In the genomic region with DNA sequence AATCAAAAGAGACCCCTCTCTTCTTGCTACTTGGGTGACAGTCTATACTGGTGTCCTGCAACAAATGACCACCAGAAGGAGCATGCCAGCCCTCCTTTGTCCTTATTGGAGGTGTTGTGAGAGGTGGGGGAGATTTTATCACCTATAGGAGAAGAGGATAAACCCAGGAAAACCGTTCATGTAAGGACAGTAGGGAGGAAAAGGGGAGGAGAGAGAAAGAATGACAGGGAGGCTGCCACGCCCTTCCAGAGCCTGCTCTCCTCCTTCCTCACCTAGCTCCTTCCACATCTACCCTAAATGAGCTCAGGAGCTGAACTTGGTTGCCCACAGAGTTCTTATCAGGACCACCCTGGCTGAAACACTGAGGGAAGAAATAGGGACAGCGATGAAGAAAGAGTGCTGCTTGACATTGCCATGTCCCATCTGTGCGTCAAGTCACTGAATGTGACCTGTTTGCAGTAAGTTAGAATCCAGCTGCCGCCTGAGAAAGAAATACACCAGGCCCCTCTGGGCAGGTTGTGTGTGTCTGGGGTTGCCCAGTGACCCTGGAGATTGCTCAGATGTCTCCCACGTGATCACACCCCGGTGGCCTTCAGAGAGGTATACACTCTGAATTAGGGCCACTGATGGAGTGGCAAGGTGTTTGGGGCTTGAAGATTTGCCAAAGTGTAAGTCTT, we compare ENCODE assay signal across 8 cellular contexts. TPM values are rescaled to one million over a fixed set of nuclear protein-coding genes. Genes with fewer than 3 reads are reported as not detected.
A peak's percentile ranks its signal among the peaks of the same experiment; 100 is the strongest.
DNase-seq lines count a peak whose midpoint lies in the region; ATAC-seq and TF ChIP-seq lines count a peak whose summit lies in the region.

No MANE protein-coding gene starts in this region.

- H3K9me3 Mint-ChIP-seq in activated T-cell treated with anti-CD3 and anti-CD28 coated beads, Interleukin-2, amount 50 U/mL, for 72 hours: no peaks in the 10 kb centered on the region

- H3K4me1 Mint-ChIP-seq in activated T-cell treated with anti-CD3 and anti-CD28 coated beads, Interleukin-2, amount 50 U/mL, for 72 hours (ENCODE audit: low read depth): peaks cover 97% of the 10 kb centered on the region

- no peaks in the 10 kb centered on the region for H3K36me3 ChIP-seq in suprapubic skin

- H3K4me3 Mint-ChIP-seq in activated T-cell treated with anti-CD3 and anti-CD28 coated beads, Interleukin-2, amount 50 U/mL, for 72 hours: peak overlapping the region; percentile 80 to 84

- H3K4me3 ChIP-seq in skin epidermis (no peak overlapping the region), suprapubic skin (no peak overlapping the region)

- no peaks in the 10 kb centered on the region for H3K27me3 ChIP-seq in suprapubic skin

- ATAC-seq in activated CD4-positive, CD25-positive, alpha-beta regulatory T cell treated with anti-CD3 and anti-CD28 coated beads, Interleukin-2, amount 50 U/mL, for 24 hours: peak; percentile 22 to 29
- ATAC-seq in HG02763 (IDR thresholded peaks at IDR 0.05; ENCODE audit: unreplicated experiment): peak; percentile 31
- peak; percentile 45 to 50 for ATAC-seq in activated T-cell treated with anti-CD3 and anti-CD28 coated beads, Interleukin-2, amount 50 U/mL, for 72 hours (replicated peaks in 1 of 2)

- no peak for DNase-seq in activated CD4-positive, CD25-positive, alpha-beta regulatory T cell treated with anti-CD3 and anti-CD28 coated beads, Interleukin-2, amount 50 U/mL, for 72 hours
- DNase-seq in activated T-cell treated with anti-CD3 and anti-CD28 coated beads, Interleukin-2, amount 50 U/mL, for 72 hours: peak; percentile 61 to 67
- DNase-seq in SIG-M5 (lab: John Stamatoyannopoulos, UW) (no peak), hepatic stellate cell (ENCODE audit: low spot score) (no peak), suprapubic skin (ENCODE audit: low spot score in 2 of 2) (no peak)

- H3K36me3 Mint-ChIP-seq in activated T-cell treated with anti-CD3 and anti-CD28 coated beads, Interleukin-2, amount 50 U/mL, for 72 hours (ENCODE audit: insufficient read depth in 2 of 2): no peaks in the 10 kb centered on the region

- 77% methylated on average over 7 of the region's 7 CpGs for WGBS in suprapubic skin

- H3K4me1 ChIP-seq in suprapubic skin: peaks cover 20% of the 10 kb centered on the region

- H3K27me3 Mint-ChIP-seq in activated T-cell treated with anti-CD3 and anti-CD28 coated beads, Interleukin-2, amount 50 U/mL, for 72 hours (ENCODE audit: low read depth): no peaks in the 10 kb centered on the region

- no peaks in the 10 kb centered on the region for H3K9me3 ChIP-seq in suprapubic skin

- H3K27ac Mint-ChIP-seq in activated T-cell treated with anti-CD3 and anti-CD28 coated beads, Interleukin-2, amount 50 U/mL, for 72 hours: peak overlapping the region; percentile 96

- TF ChIP-seq CTCF in suprapubic skin (IDR thresholded peaks at IDR 0.05): no peak

- no peak for TF ChIP-seq POLR2A in suprapubic skin (IDR thresholded peaks at IDR 0.05)

- H3K27ac ChIP-seq in skin epidermis (peak overlapping the region in 11 of 21 experiments; percentile 9 to 81 (median 53)), suprapubic skin (no peak overlapping the region)

- TF ChIP-seq EP300 in suprapubic skin (IDR thresholded peaks at IDR 0.05): no peak

RNA-seq across cellular contexts. Expression of gene ETS1, which starts 40.4 kb away (rescaled TPM):
- total RNA-seq in activated T-cell treated with anti-CD3 and anti-CD28 coated beads, Interleukin-2, amount 50 U/mL, for 72 hours: 100 to 1,000 TPM; 713 to 736 TPM
- 10 to 100 TPM; 21.7 to 42.6 (median 33.7) TPM for total RNA-seq in suprapubic skin

Comparison
In these comparisons a context has a peak if more than half of its experiments do, and no peak if none do; other contexts are left out.
1. DNase-seq: peak in activated T-cell treated with anti-CD3 and anti-CD28 coated beads, Interleukin-2, amount 50 U/mL, for 72 hours (2 of 2); none in activated CD4-positive, CD25-positive, alpha-beta regulatory T cell treated with anti-CD3 and anti-CD28 coated beads, Interleukin-2, amount 50 U/mL, for 72 hours (single experiment), SIG-M5 (single experiment), hepatic stellate cell (single experiment) and suprapubic skin (0 of 2).
2. RNA of gene ETS1, which starts 40.4 kb away (total RNA-seq): 713 to 736 TPM in activated T-cell treated with anti-CD3 and anti-CD28 coated beads, Interleukin-2, amount 50 U/mL, for 72 hours; 21.7 to 42.6 TPM in suprapubic skin; every median in the first group is over 10 times any median in the second.
3. Peak in every context shown above with its lines, with median percentiles within 50 percentile points of each other: ATAC-seq.